8 cellular contexts compared by ENCODE assay signal in genomic region chr16:21598676-21599157, GRCh38. TPM values are rescaled to one million over a fixed set of nuclear protein-coding genes. Genes with fewer than 3 reads are reported as not detected.
DNase-seq lines count a peak whose midpoint lies in the region; ATAC-seq and TF ChIP-seq lines count a peak whose summit lies in the region.

No MANE protein-coding gene starts in this region.

- no peaks in the 10 kb centered on the region for H3K36me3 Mint-ChIP-seq in chondrocyte (ENCODE audit: low read depth)

- intact Hi-C loops in Right ventricle myocardium inferior (cut with DNase I) (no loop called here), cardiac septum (cut with DNase I) (loop anchor here (5.0 kb wide), 1 partner anchor 44 kb away; no protein-coding TSS in a partner anchor), right lobe of liver (cut with DNase I) (no loop called here)

- H3K36me3 ChIP-seq in Peyer's patch: no peaks in the 10 kb centered on the region
- no peaks in the 10 kb centered on the region for H3K36me3 ChIP-seq in right lobe of liver
- no peaks in the 10 kb centered on the region for H3K36me3 ChIP-seq in thymus (ENCODE audit: control insufficient read depth, insufficient read depth)

- H3K9me3 Mint-ChIP-seq in chondrocyte (ENCODE audit: low read depth): no peaks in the 10 kb centered on the region

- H3K4me1 ChIP-seq in Peyer's patch (peaks cover 0 to 27% (median 5%) of the 10 kb centered on the region in 4 donors), right lobe of liver (peaks cover 0 to 10% (median 3%) of the 10 kb centered on the region in 4 donors), thymus (ENCODE audit: control insufficient read depth, insufficient read depth, low read length) (peaks cover 11% of the 10 kb centered on the region)

- H3K4me1 Mint-ChIP-seq in chondrocyte (ENCODE audit: low read depth): peaks cover 31% of the 10 kb centered on the region

- TF ChIP-seq POLR2A in Peyer's patch (IDR thresholded peaks at IDR 0.05) (no peak), right lobe of liver (IDR thresholded peaks at IDR 0.05) (no peak)

- H3K4me3 ChIP-seq in Peyer's patch (peak overlapping the region; percentile 86 to 96 (median 92)), right lobe of liver (peak overlapping the region; percentile 82 to 90 (median 87)), thymus (ENCODE audit: low read length) (peak overlapping the region; percentile 97)

- no peaks in the 10 kb centered on the region for H3K27me3 ChIP-seq in Peyer's patch
- no peaks in the 10 kb centered on the region for H3K27me3 ChIP-seq in right lobe of liver
- no peaks in the 10 kb centered on the region for H3K27me3 ChIP-seq in thymus (ENCODE audit: control insufficient read depth, insufficient read depth)

- peak overlapping the region; percentile 79 for H3K4me3 Mint-ChIP-seq in chondrocyte (ENCODE audit: unreplicated experiment)

- H3K27ac ChIP-seq in Peyer's patch (peak overlapping the region; percentile 96 to 99 (median 98)), right lobe of liver (peak overlapping the region; percentile 77 to 91 (median 85)), thymus (ENCODE audit: low read depth) (peak overlapping the region; percentile 98)

- no peak for DNase-seq in Right ventricle myocardium inferior (ENCODE audit: missing footprints)
- no peak for DNase-seq in cardiac septum (ENCODE audit: low spot score)
- peak in 2 of 3 donors; percentile 35 to 53 for DNase-seq in Peyer's patch
- DNase-seq in chondrocyte (ENCODE audit: low spot score): no peak
- no peak for DNase-seq in right lobe of liver
- no peak for DNase-seq in middle frontal gyrus (ENCODE audit: extremely low spot score, low spot score)
- DNase-seq in HK-2 (ENCODE audit: unreplicated experiment): no peak

- TF ChIP-seq CTCF in Peyer's patch (IDR thresholded peaks at IDR 0.05) (no peak), chondrocyte (IDR thresholded peaks at IDR 0.05) (no peak), right lobe of liver (IDR thresholded peaks at IDR 0.05) (no peak)

- ATAC-seq in Right ventricle myocardium inferior (peak; percentile 0), right lobe of liver (peak; percentile 4 to 31 (median 11))

- 0% methylated on average over 13 of the region's 17 CpGs for WGBS in right lobe of liver (ENCODE audit: insufficient coverage, low coverage, low lambda C conversion rate, missing lambda C conversion rate)
- WGBS in thymus: 1% methylated on average over 17 of the region's 17 CpGs

- H3K27ac Mint-ChIP-seq in chondrocyte (ENCODE audit: unreplicated experiment): peak overlapping the region; percentile 85

- no peaks in the 10 kb centered on the region for H3K27me3 Mint-ChIP-seq in chondrocyte (ENCODE audit: low read depth)

- H3K9me3 ChIP-seq in Peyer's patch (no peaks in the 10 kb centered on the region), right lobe of liver (no peaks in the 10 kb centered on the region), thymus (ENCODE audit: control insufficient read depth) (no peaks in the 10 kb centered on the region)

RNA-seq across cellular contexts. Expression of gene METTL9, which starts 0.7 kb away (rescaled TPM):
- 43.7 TPM for total RNA-seq in Right ventricle myocardium inferior
- total RNA-seq in cardiac septum: 56.1 TPM
- 10 to 100 TPM; 59.2 to 75.8 (median 70.3) TPM for total RNA-seq in Peyer's patch
- 77.1 to 88.6 TPM (median 82.8 TPM) in 3 replicates for total RNA-seq in chondrocyte
- total RNA-seq in right lobe of liver: 10 to 100 TPM in 5 of 6 experiments, 1 to 10 TPM in 1; 9.6 to 29.3 (median 15.5) TPM
- 97.7 TPM for polyA plus RNA-seq in thymus

RNA-seq across cellular contexts. Expression of gene IGSF6, which starts 53.7 kb away (rescaled TPM):
- 3.0 TPM for total RNA-seq in Right ventricle myocardium inferior
- 2.3 TPM for total RNA-seq in cardiac septum
- 1 to 10 TPM in 2 of 4 donors, under 1 TPM in 1, not detected in 1; 0.76 to 7.4 (median 1.3) TPM for total RNA-seq in Peyer's patch
- total RNA-seq in chondrocyte: not detected in 3 replicates
- 10 to 100 TPM in 1 of 6 experiments, 1 to 10 TPM in 5; 1.9 to 20.5 (median 3.4) TPM for total RNA-seq in right lobe of liver
- 16.2 TPM for polyA plus RNA-seq in thymus

Comparison
In these comparisons a context has a peak if more than half of its experiments do, and no peak if none do; other contexts are left out.
1. DNase-seq: peak in Peyer's patch (2 of 3); none in Right ventricle myocardium inferior (single experiment), cardiac septum (single experiment), chondrocyte (single experiment), right lobe of liver (0 of 3), middle frontal gyrus (single experiment) and HK-2 (single experiment).
2. Peak in every context shown above with its lines, with median percentiles within 50 percentile points of each other: H3K27ac ChIP-seq and H3K4me3 ChIP-seq.